Comparison of ENCODE assay signal across 8 cellular contexts in genomic region chr6:33207569-33208088, GRCh38. TPM values are rescaled to one million over a fixed set of nuclear protein-coding genes. Genes with fewer than 3 reads are reported as not detected.
DNase-seq lines count a peak whose midpoint lies in the region; ATAC-seq and TF ChIP-seq lines count a peak whose summit lies in the region.

No MANE protein-coding gene starts in this region.

- peak overlapping the region; percentile 90 for H3K9ac ChIP-seq in NT2/D1 (ENCODE audit: insufficient read length, low read depth)

- H3K4me1 ChIP-seq in NT2/D1 (ENCODE audit: insufficient read depth, insufficient read length) (peaks cover 6% of the 10 kb centered on the region), left lung (peaks cover 19 to 64% of the 10 kb centered on the region in 2 donors)

- TF ChIP-seq CTCF in left lung (IDR thresholded peaks at IDR 0.05) (no peak), GM10266 (IDR thresholded peaks at IDR 0.05; ENCODE audit: control insufficient read depth, insufficient read depth, low read depth, missing control alignments) (no peak)

- H3K4me3 ChIP-seq in NT2/D1 (ENCODE audit: insufficient read length, low read depth) (peak overlapping the region; percentile 68), left lung (peak overlapping the region; percentile 59 to 70)

- H3K36me3 ChIP-seq in NT2/D1 (ENCODE audit: insufficient read depth, insufficient read length, low read length) (peaks cover 37% of the 10 kb centered on the region), left lung (peaks cover 0 to 44% of the 10 kb centered on the region in 2 donors)

- peak; percentile 25 for ATAC-seq in left lung

- H3K27me3 ChIP-seq in NT2/D1 (ENCODE audit: insufficient read depth, insufficient read length) (peaks cover 37% of the 10 kb centered on the region), left lung (peaks cover 0 to under 1% of the 10 kb centered on the region in 2 donors)

- peak; percentile 76 for DNase-seq in DMS 273 (lab: John Stamatoyannopoulos, UW; ENCODE audit: unreplicated experiment)
- DNase-seq in DMS 273 treated with DMSO at 0.1 percent for 48 hours (lab: John Stamatoyannopoulos, UW): no peak
- DNase-seq in NT2/D1 (ENCODE audit: low read depth, low spot score): no peak
- no peak for DNase-seq in left lung
- no peak for DNase-seq in GM10266 (ENCODE audit: extremely low spot score)
- DNase-seq in SIG-M5 (lab: John Stamatoyannopoulos, UW): no peak

- peak overlapping the region; percentile 88 for H3K27ac ChIP-seq in cingulate gyrus (ENCODE audit: low read depth, low read length)
- H3K27ac ChIP-seq in left lung: peak overlapping the region; percentile 85 to 91
- H3K27ac ChIP-seq in temporal lobe (ENCODE audit: low read depth, low read length): peak overlapping the region; percentile 86

- intact Hi-C loops in left lung (cut with DNase I): no loop called here

- no peaks in the 10 kb centered on the region for H3K9me3 ChIP-seq in NT2/D1 (ENCODE audit: insufficient read depth, low read length)
- no peaks in the 10 kb centered on the region for H3K9me3 ChIP-seq in left lung

RNA-seq across cellular contexts. Expression of gene RING1, which starts 0.7 kb away (rescaled TPM):
- total RNA-seq in left lung (10 to 100 TPM; 37.4 to 41.4 TPM), temporal lobe (16.7 TPM)

RNA-seq across cellular contexts. Expression of gene HSD17B8, which starts 3.2 kb away (rescaled TPM):
- total RNA-seq in left lung: 10 to 100 TPM; 13.5 to 14.0 TPM
- 1.5 TPM for total RNA-seq in temporal lobe

RNA-seq across cellular contexts. Expression of gene SLC39A7, which starts 7.0 kb away (rescaled TPM):
- total RNA-seq in left lung (100 to 1,000 TPM; 131 to 149 TPM), temporal lobe (38.4 TPM)

RNA-seq across cellular contexts. Expression of gene RXRB, which starts 7.2 kb away (rescaled TPM):
- 10 to 100 TPM; 35.4 to 37.1 TPM for total RNA-seq in left lung
- total RNA-seq in temporal lobe: 20.7 TPM

RNA-seq across cellular contexts. Expression of gene COL11A2, which starts 15.4 kb away (rescaled TPM):
- total RNA-seq in left lung: under 1 TPM; 0.45 to 0.87 TPM
- total RNA-seq in temporal lobe: 1.2 TPM
